In the genomic region with DNA sequence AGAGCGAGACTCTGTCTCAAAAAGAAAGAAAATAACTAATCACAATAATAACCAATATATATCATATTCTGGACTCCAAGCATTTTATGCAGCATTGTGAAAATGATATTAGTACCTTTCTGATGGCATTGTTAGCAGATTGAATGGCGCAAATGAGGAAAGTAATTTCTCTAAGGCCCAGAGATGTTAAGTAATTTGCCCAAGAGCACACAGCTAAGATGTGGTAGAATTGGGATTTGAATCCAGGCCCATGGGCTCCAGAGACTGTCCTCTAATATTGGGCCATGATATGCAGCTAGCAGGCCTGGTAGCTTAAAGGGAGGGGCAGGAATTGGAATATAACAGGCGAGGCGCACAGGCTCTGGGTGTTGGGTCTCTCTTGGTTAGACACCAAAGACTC, we compare ENCODE assay signal across 17 cellular contexts. TPM values are rescaled to one million over a fixed set of nuclear protein-coding genes. Genes with fewer than 3 reads are reported as not detected.
"Had no signal": no experiment of that assay in that cellular context is flagged by ENCODE, and none has a peak within 500 bp of the region (broad histone marks: within the 10 kb centered on the region; RNA-seq: fewer than 3 reads in every experiment).

No MANE protein-coding gene starts in this region.

- DNase-seq: cortex of kidney; kidney; left lung; mesenchymal stem cell; naive thymus-derived CD8-positive, alpha-beta T cell; nephron progenitor cell; nucleus accumbens; stimulated activated CD4-positive, alpha-beta T cell treated with anti-CD3 and anti-CD28 coated beads, Interleukin-2, amount 100 ng/mL, for 24 hours; stimulated activated CD4-positive, alpha-beta T cell treated with anti-CD3 and anti-CD28 coated beads, Interleukin-4, amount 100 ng/mL, for 24 hours; stimulated activated naive CD4-positive, alpha-beta T cell treated with Interleukin-2 at 50 U/mL for 16 hours; stomach; thyroid gland had no signal

- H3K27me3 ChIP-seq: left lung, right atrium auricular region, stomach, thyroid gland had no signal

- H3K4me3 ChIP-seq: left lung, prostate gland, right atrium auricular region, stomach, thyroid gland had no signal

- ATAC-seq: left lung; naive thymus-derived CD8-positive, alpha-beta T cell; sciatic nerve; stimulated activated effector memory CD8-positive, alpha-beta T cell treated with anti-CD3 and anti-CD28 coated beads, Interleukin-12 subunit alpha, Interleukin-12 subunit beta, amount 100 ng/mL, for 72 hours had no signal

- H3K4me1 ChIP-seq: prostate gland, right atrium auricular region, stomach, thyroid gland had no signal

- H3K9me3 ChIP-seq: prostate gland, thyroid gland had no signal

- H3K36me3 ChIP-seq: left lung, prostate gland, right atrium auricular region, stomach, thyroid gland had no signal

- FAIRE-seq: frontal cortex, kidney had no signal

- H3K27ac ChIP-seq: left lung, prostate gland, right atrium auricular region, stomach, thyroid gland had no signal

RNA-seq across cellular contexts. Expression of a gene that starts 44.1 kb away (rescaled TPM):
- polyA plus RNA-seq: naive thymus-derived CD8-positive, alpha-beta T cell had no signal
